1 cellular context compared by ENCODE assay signal in genomic region chr1:245000872-245001188, GRCh38.
TF ChIP-seq lines count a peak whose summit lies in the region.

No MANE protein-coding gene starts in this region.

TF ChIP-seq in GM12878, 131 proteins besides CTCF, POLR2A, EP300 and RAD21 (continued from another document):
- no peak for TF ChIP-seq REST (IDR thresholded peaks at IDR 0.05; ENCODE audit: low read depth, low read length)
- no peak for TF ChIP-seq SREBF2 (IDR thresholded peaks at IDR 0.05; ENCODE audit: low read length)
- TF ChIP-seq, protein P1, sequence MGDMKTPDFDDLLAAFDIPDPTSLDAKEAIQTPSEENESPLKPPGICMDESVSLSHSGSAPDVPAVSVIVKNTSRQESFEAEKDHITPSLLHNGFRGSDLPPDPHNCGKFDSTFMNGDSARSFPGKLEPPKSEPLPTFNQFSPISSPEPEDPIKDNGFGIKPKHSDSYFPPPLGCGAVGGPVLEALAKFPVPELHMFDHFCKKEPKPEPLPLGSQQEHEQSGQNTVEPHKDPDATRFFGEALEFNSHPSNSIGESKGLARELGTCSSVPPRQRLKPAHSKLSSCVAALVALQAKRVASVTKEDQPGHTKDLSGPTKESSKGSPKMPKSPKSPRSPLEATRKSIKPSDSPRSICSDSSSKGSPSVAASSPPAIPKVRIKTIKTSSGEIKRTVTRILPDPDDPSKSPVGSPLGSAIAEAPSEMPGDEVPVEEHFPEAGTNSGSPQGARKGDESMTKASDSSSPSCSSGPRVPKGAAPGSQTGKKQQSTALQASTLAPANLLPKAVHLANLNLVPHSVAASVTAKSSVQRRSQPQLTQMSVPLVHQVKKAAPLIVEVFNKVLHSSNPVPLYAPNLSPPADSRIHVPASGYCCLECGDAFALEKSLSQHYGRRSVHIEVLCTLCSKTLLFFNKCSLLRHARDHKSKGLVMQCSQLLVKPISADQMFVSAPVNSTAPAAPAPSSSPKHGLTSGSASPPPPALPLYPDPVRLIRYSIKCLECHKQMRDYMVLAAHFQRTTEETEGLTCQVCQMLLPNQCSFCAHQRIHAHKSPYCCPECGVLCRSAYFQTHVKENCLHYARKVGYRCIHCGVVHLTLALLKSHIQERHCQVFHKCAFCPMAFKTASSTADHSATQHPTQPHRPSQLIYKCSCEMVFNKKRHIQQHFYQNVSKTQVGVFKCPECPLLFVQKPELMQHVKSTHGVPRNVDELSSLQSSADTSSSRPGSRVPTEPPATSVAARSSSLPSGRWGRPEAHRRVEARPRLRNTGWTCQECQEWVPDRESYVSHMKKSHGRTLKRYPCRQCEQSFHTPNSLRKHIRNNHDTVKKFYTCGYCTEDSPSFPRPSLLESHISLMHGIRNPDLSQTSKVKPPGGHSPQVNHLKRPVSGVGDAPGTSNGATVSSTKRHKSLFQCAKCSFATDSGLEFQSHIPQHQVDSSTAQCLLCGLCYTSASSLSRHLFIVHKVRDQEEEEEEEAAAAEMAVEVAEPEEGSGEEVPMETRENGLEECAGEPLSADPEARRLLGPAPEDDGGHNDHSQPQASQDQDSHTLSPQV (IDR thresholded peaks at IDR 0.05): no peak
